8 cellular contexts compared by ENCODE assay signal in the genomic region with DNA sequence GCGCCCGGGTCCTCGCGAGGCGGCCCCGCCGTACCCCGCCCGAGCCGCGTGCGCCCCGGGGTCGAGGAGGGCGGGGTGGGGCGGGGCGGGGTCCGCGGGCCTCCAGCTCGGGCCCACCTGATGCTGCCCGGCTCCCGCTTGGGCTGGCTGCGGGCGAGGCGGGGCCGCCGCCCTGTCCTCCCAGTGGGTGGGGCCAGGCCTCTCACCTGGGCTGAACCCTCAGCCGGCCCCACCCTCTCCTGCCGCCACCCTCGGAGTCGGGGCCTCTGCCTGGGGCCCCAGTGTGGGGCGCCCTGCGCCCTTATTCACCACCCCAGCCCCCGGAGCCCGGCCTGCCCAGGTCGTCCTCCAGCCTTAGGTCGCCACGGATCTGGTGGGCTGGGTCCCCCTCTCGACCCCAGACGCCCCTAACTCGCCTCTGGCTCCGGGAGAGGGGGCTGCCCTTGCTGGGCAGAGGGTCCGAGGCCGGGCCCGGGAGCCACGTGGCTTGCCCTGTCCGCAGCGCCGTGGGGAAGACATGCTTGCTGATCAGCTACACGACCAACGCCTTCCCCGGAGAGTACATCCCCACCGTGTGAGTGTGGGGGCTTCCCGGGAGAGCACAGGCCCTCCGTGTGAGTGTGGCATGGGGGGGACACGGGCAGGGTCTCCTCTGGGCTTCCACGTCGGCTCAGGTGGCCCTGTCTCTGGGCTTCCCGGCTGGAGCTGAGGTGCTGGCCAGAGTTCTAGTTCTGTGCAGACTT. TPM values are rescaled to one million over a fixed set of nuclear protein-coding genes. Genes with fewer than 3 reads are reported as not detected.
DNase-seq lines count a peak whose midpoint lies in the region; ATAC-seq and TF ChIP-seq lines count a peak whose summit lies in the region.

No MANE protein-coding gene starts in this region.

- H3K4me3 ChIP-seq in astrocyte of the cerebellum (ENCODE audit: low read depth, low read length): peak overlapping the region; percentile 58

- in situ Hi-C loops in astrocyte of the cerebellum (cut with HindIII; ENCODE audit: low sequenced_read_pairs): loop anchor here (10.0 kb wide), 2 partner anchors 57 to 103 kb away; a partner anchor contains a TSS

- DNase-seq in SIG-M5 treated with dmso at 0.1 percent for 504 hours (lab: John Stamatoyannopoulos, UW; ENCODE audit: unreplicated experiment): peak; percentile 30
- no peak for DNase-seq in SIG-M5 (lab: John Stamatoyannopoulos, UW)
- peak; percentile 78 for DNase-seq in NCI-H748 (lab: John Stamatoyannopoulos, UW; ENCODE audit: unreplicated experiment)
- DNase-seq in astrocyte of the cerebellum (ENCODE audit: low read depth): no peak
- no peak for DNase-seq in left lobe of liver (ENCODE audit: low spot score)

- no peak for TF ChIP-seq CTCF in astrocyte of the cerebellum (IDR thresholded peaks at IDR 0.05; ENCODE audit: low read depth, low read length, missing control alignments)

- ATAC-seq in left lobe of liver: peak; percentile 21
- ATAC-seq in GM21381 (IDR thresholded peaks at IDR 0.05; ENCODE audit: unreplicated experiment): no peak
- no peak for ATAC-seq in HG03342 (IDR thresholded peaks at IDR 0.05; ENCODE audit: unreplicated experiment)
- ATAC-seq in GM19328 (IDR thresholded peaks at IDR 0.05; ENCODE audit: unreplicated experiment): no peak

RNA-seq across cellular contexts. Expression of a gene that starts 0.6 kb away (rescaled TPM):
- total RNA-seq in left lobe of liver: 8.7 TPM

RNA-seq across cellular contexts. Expression of a gene that starts 5.4 kb away (rescaled TPM):
- 1,477 TPM for total RNA-seq in left lobe of liver

RNA-seq across cellular contexts. Expression of a gene that starts 9.0 kb away (rescaled TPM):
- 19.4 TPM for total RNA-seq in left lobe of liver

RNA-seq across cellular contexts. Expression of a gene that starts 9.4 kb away (rescaled TPM):
- 60.0 TPM for total RNA-seq in left lobe of liver

RNA-seq across cellular contexts. Expression of a gene that starts 19.6 kb away (rescaled TPM):
- 45.8 TPM for total RNA-seq in left lobe of liver

Comparison
In these comparisons a context has a peak if more than half of its experiments do, and no peak if none do; other contexts are left out.
1. DNase-seq: peak in SIG-M5 treated with dmso at 0.1 percent for 504 hours (single experiment) and NCI-H748 (single experiment); none in SIG-M5 (single experiment), astrocyte of the cerebellum (single experiment) and left lobe of liver (single experiment).